Comparison of ENCODE assay signal across 8 cellular contexts in genomic region chr1:155000725-155001437, GRCh38. TPM values are rescaled to one million over a fixed set of nuclear protein-coding genes. Genes with fewer than 3 reads are reported as not detected.
DNase-seq lines count a peak whose midpoint lies in the region; ATAC-seq and TF ChIP-seq lines count a peak whose summit lies in the region.

No MANE protein-coding gene starts in this region.

- peak overlapping the region; percentile 18 for H3K9ac ChIP-seq in mammary epithelial cell (ENCODE audit: insufficient read depth, low read length)

- no peaks in the 10 kb centered on the region for H3K27me3 Mint-ChIP-seq in activated B cell treated with CpG ODN at 0.5 μM for 24 hours

- CTCF ChIA-PET in activated B cell treated with CpG ODN at 0.5 μM for 24 hours (lab: Charles Lee) (interaction anchor here (1.6 to 3.2 kb wide), 4 partner anchors 16 to 44 kb away, joined by 3 to 14 read pairs (median 12); partner anchors contain the start of gene CKS1B), mammary epithelial cell (lab: Charles Lee; ENCODE audit: low non-redundant PET) (no interaction called here)

- peak overlapping the region; percentile 86 for H3K4me2 ChIP-seq in mammary epithelial cell (ENCODE audit: insufficient read depth, low read depth, low read length)

- POLR2A ChIA-PET in activated B cell treated with CpG ODN at 0.5 μM for 24 hours (lab: Charles Lee), result interaction anchor here (0.7 to 7.2 kb wide), 14 partner anchors 10 to 65 kb away, joined by 3 to 85 read pairs (median 9); partner anchors contain the start of genes CKS1B, FLAD1, PBXIP1 and PMVK

- H3K4me1 Mint-ChIP-seq in activated B cell treated with CpG ODN at 0.5 μM for 24 hours, result peaks cover 44% of the 10 kb centered on the region

- DNase-seq in SIG-M5 treated with dmso at 0.1 percent for 504 hours (lab: John Stamatoyannopoulos, UW; ENCODE audit: unreplicated experiment) (peak; percentile 90), SIG-M5 (lab: John Stamatoyannopoulos, UW) (no peak), NCI-H2196 treated with DMSO at 0.1 percent for 48 hours (lab: John Stamatoyannopoulos, UW; ENCODE audit: unreplicated experiment) (peak; percentile 90), activated B cell treated with CpG ODN at 0.5 μM for 24 hours (peak; percentile 81), mammary epithelial cell (peak; percentile 91), iPS-NIHi7 (ENCODE audit: extremely low spot score) (peak; percentile 86)

- TF ChIP-seq CTCF in activated B cell treated with CpG ODN at 0.5 μM for 24 hours (IDR thresholded peaks at IDR 0.05) (no peak), mammary epithelial cell (conservative IDR thresholded peaks at IDR 0.05 in 1 of 2, IDR thresholded peaks at IDR 0.05 in 1 of 2; ENCODE audit: extremely low read depth in 1 of 2, insufficient read depth in 1 of 2, low read depth in 1 of 2, low read length in 2 of 2) (peak in 1 of 2 donors; percentile 9)

- H4K20me1 ChIP-seq in mammary epithelial cell (ENCODE audit: insufficient read depth, low read length), result no peaks in the 10 kb centered on the region

- H3K79me2 ChIP-seq in mammary epithelial cell (ENCODE audit: insufficient read depth, low read length), result peaks cover 37% of the 10 kb centered on the region

- dilution Hi-C loops in mammary epithelial cell (cut with HindIII; ENCODE audit: low sequenced_read_pairs), result no loop called here

- 0% methylated on average over 8 of the region's 44 CpGs for WGBS in mammary epithelial cell (ENCODE audit: low coverage, missing lambda C conversion rate)

- intact Hi-C loops in activated B cell treated with CpG ODN at 0.5 μM for 24 hours (cut with micrococcal nuclease), result loop anchor here (1.0 kb wide), 1 partner anchor 16 kb away; no protein-coding TSS in a partner anchor
- intact Hi-C loops in mammary epithelial cell (cut with micrococcal nuclease), result loop anchor here (1.0 to 5.0 kb wide), 4 partner anchors 18 to 444 kb away; partner anchors contain the start of genes ADAM15, FLAD1 and UBE2Q1

- no peaks in the 10 kb centered on the region for H3K9me3 ChIP-seq in mammary epithelial cell (replicated peaks; ENCODE audit: insufficient read depth, low read length)

- ATAC-seq in HG03097 (IDR thresholded peaks at IDR 0.05; ENCODE audit: low FRiP score, unreplicated experiment) (peak; percentile 35), activated B cell treated with CpG ODN at 0.5 μM for 24 hours (ENCODE audit: low read depth) (peak; percentile 35)

- H3K4me3 ChIP-seq in mammary epithelial cell (replicated peaks in 1 of 3; ENCODE audit: insufficient read depth in 1 of 3, low read depth in 2 of 3, low read length in 3 of 3), result peak overlapping the region; percentile 52 to 85 (median 62)
- peak overlapping the region; percentile 70 to 93 (median 83) for H3K4me3 ChIP-seq in skin epidermis

- no peaks in the 10 kb centered on the region for H3K27me3 ChIP-seq in mammary epithelial cell (ENCODE audit: insufficient read depth, low read length)

- no peaks in the 10 kb centered on the region for H3K9me3 Mint-ChIP-seq in activated B cell treated with CpG ODN at 0.5 μM for 24 hours

- peaks cover 27% of the 10 kb centered on the region for H3K4me1 ChIP-seq in mammary epithelial cell (ENCODE audit: insufficient read depth, low read length)

- peak overlapping the region; percentile 70 for H3K27ac ChIP-seq in mammary epithelial cell (ENCODE audit: insufficient read depth, low read depth, low read length)
- peak overlapping the region; percentile 83 to 99 (median 96) for H3K27ac ChIP-seq in skin epidermis

- peak overlapping the region; percentile 95 for H3K27ac Mint-ChIP-seq in activated B cell treated with CpG ODN at 0.5 μM for 24 hours

- H2AFZ ChIP-seq in mammary epithelial cell (ENCODE audit: low read depth, low read length), result peak overlapping the region; percentile 71

- BruUV-seq in mammary epithelial cell (replicated peaks; lab: Mats Ljungman, UMichigan), result no TSS peak

- peak overlapping the region; percentile 94 for H3K4me3 Mint-ChIP-seq in activated B cell treated with CpG ODN at 0.5 μM for 24 hours

- in situ Hi-C loops in mammary epithelial cell (cut with MboI; ENCODE audit: low sequenced_read_pairs in 2 of 2), result no loop called here

- H3K36me3 ChIP-seq in mammary epithelial cell (ENCODE audit: insufficient read depth, low read length), result no peaks in the 10 kb centered on the region

- peaks cover 6% of the 10 kb centered on the region for H3K36me3 Mint-ChIP-seq in activated B cell treated with CpG ODN at 0.5 μM for 24 hours (ENCODE audit: low read depth)

RNA-seq across cellular contexts. Expression of gene ZBTB7B, which starts 1.7 kb away (rescaled TPM):
- total RNA-seq in activated B cell treated with CpG ODN at 0.5 μM for 24 hours (56.2 and 56.6 TPM in 2 replicates), mammary epithelial cell (10 to 100 TPM; 33.0 to 51.9 TPM)
- polyA plus RNA-seq in mammary epithelial cell, result 22.2 TPM
- polyA minus RNA-seq in mammary epithelial cell, result 17.8 TPM

RNA-seq across cellular contexts. Expression of gene LENEP, which starts 7.5 kb away (rescaled TPM):
- 1.8 and 2.4 TPM in 2 replicates for total RNA-seq in activated B cell treated with CpG ODN at 0.5 μM for 24 hours
- total RNA-seq in mammary epithelial cell, result 1 to 10 TPM in 1 of 2 donors, under 1 TPM in 1; 0.82 to 1.5 TPM
- polyA plus RNA-seq in mammary epithelial cell, result 0.16 TPM
- not detected for polyA minus RNA-seq in mammary epithelial cell

RNA-seq across cellular contexts. Expression of gene FLAD1, which starts 17.7 kb away (rescaled TPM):
- 64.1 and 69.0 TPM in 2 replicates for total RNA-seq in activated B cell treated with CpG ODN at 0.5 μM for 24 hours
- 10 to 100 TPM; 46.4 to 58.5 TPM for total RNA-seq in mammary epithelial cell
- 54.2 TPM for polyA plus RNA-seq in mammary epithelial cell
- polyA minus RNA-seq in mammary epithelial cell, result 43.1 TPM

RNA-seq across cellular contexts. Expression of gene CKS1B, which starts 26.4 kb away (rescaled TPM):
- 25.3 and 26.6 TPM in 2 replicates for total RNA-seq in activated B cell treated with CpG ODN at 0.5 μM for 24 hours
- 10 to 100 TPM; 44.2 to 95.6 TPM for total RNA-seq in mammary epithelial cell
- 282 TPM for polyA plus RNA-seq in mammary epithelial cell
- polyA minus RNA-seq in mammary epithelial cell, result 66.1 TPM

RNA-seq across cellular contexts. Expression of gene SHC1, which starts 30.3 kb away (rescaled TPM):
- 59.3 and 60.9 TPM in 2 replicates for total RNA-seq in activated B cell treated with CpG ODN at 0.5 μM for 24 hours
- total RNA-seq in mammary epithelial cell, result 100 to 1,000 TPM; 492 to 589 TPM
- polyA plus RNA-seq in mammary epithelial cell, result 464 TPM
- polyA minus RNA-seq in mammary epithelial cell, result 409 TPM
